In genomic region chrX:41828821-41829220, GRCh38 we compare ENCODE assay signal across 21 cellular contexts.
DNase-seq lines count a peak whose midpoint lies in the region; ATAC-seq and TF ChIP-seq lines count a peak whose summit lies in the region.
"Had no signal": no experiment of that assay in that cellular context is flagged by ENCODE, and none has a peak within 500 bp of the region (broad histone marks: within the 10 kb centered on the region; RNA-seq: fewer than 3 reads in every experiment).

No MANE protein-coding gene starts in this region.

- no peak overlapping the region for H3K4me3 Mint-ChIP-seq in activated T-cell treated with anti-CD3 and anti-CD28 coated beads, Interleukin-2, amount 50 U/mL, for 72 hours
- H3K4me3 Mint-ChIP-seq: CD4-positive, alpha-beta T cell had no signal

- H3K27me3 Mint-ChIP-seq in activated T-cell treated with anti-CD3 and anti-CD28 coated beads, Interleukin-2, amount 50 U/mL, for 72 hours (ENCODE audit: low read depth) = no peaks in the 10 kb centered on the region
- H3K27me3 Mint-ChIP-seq: CD4-positive, alpha-beta T cell had no signal

- no peaks in the 10 kb centered on the region for H3K4me1 Mint-ChIP-seq in activated T-cell treated with anti-CD3 and anti-CD28 coated beads, Interleukin-2, amount 50 U/mL, for 72 hours (ENCODE audit: low read depth)

- no peak overlapping the region for H3K27ac Mint-ChIP-seq in activated T-cell treated with anti-CD3 and anti-CD28 coated beads, Interleukin-2, amount 50 U/mL, for 72 hours
- H3K27ac Mint-ChIP-seq: CD4-positive, alpha-beta T cell had no signal

- no peaks in the 10 kb centered on the region for H3K36me3 Mint-ChIP-seq in activated T-cell treated with anti-CD3 and anti-CD28 coated beads, Interleukin-2, amount 50 U/mL, for 72 hours (ENCODE audit: insufficient read depth in 2 of 2)

- no peaks in the 10 kb centered on the region for H3K9me3 Mint-ChIP-seq in activated T-cell treated with anti-CD3 and anti-CD28 coated beads, Interleukin-2, amount 50 U/mL, for 72 hours
- H3K9me3 Mint-ChIP-seq: CD4-positive, alpha-beta T cell had no signal

- no peak for TF ChIP-seq CTCF in AG10803 (conservative IDR thresholded peaks at IDR 0.05; ENCODE audit: low read length)
- TF ChIP-seq CTCF in fibroblast of the aortic adventitia (IDR thresholded peaks at IDR 0.05; ENCODE audit: insufficient read depth, low read length) = no peak

- no peak overlapping the region for H3K4me3 ChIP-seq in AG10803 (ENCODE audit: low read length)
- no peak overlapping the region for H3K4me3 ChIP-seq in fibroblast of the aortic adventitia (ENCODE audit: low read depth, low read length)
- H3K4me3 ChIP-seq: A549, K562, MG63, SJCRH30 had no signal

- DNase-seq in AG10803 (ENCODE audit: low read depth) (peak; percentile 51), EH (ENCODE audit: low read depth) (peak; percentile 7), amniotic epithelial cell (ENCODE audit: low read depth) (peak; percentile 8), fibroblast of the aortic adventitia (ENCODE audit: low read depth) (peak; percentile 17), HUDEP-2 (lab: John Stamatoyannopoulos, UW; ENCODE audit: unreplicated experiment in 76 of 76) (no peak)
- DNase-seq in activated T-cell treated with anti-CD3 and anti-CD28 coated beads, Interleukin-2, amount 50 U/mL, for 72 hours = no peak
- DNase-seq: BE2C; CD4-positive, alpha-beta T cell; DMS153; GDM1; MG63; NCI-H1417 treated with DMSO at 0.1 percent for 48 hours; NCI-H187; NCI-H2107; NCI-H446 treated with DMSO at 0.1 percent for 48 hours; NCI-H526 treated with DMSO at 0.1 percent for 48 hours; OCI-M1; SJCRH30 had no signal

- no peak for ATAC-seq in activated T-cell treated with anti-CD3 and anti-CD28 coated beads, Interleukin-2, amount 50 U/mL, for 72 hours (replicated peaks in 1 of 2)
- no peak for ATAC-seq in GM19455 (IDR thresholded peaks at IDR 0.05; ENCODE audit: unreplicated experiment)
- ATAC-seq: A549, K562 had no signal

Comparison
In these comparisons a context has a peak if more than half of its experiments do, and no peak if none do; other contexts are left out.
1. DNase-seq: peak in AG10803 (single experiment), EH (single experiment), amniotic epithelial cell (single experiment) and fibroblast of the aortic adventitia (single experiment); none in HUDEP-2 (0 of 76) and activated T-cell treated with anti-CD3 and anti-CD28 coated beads, Interleukin-2, amount 50 U/mL, for 72 hours (0 of 2).